14 cellular contexts compared by ENCODE assay signal in genomic region chr13:111280226-111280625, GRCh38. TPM values are rescaled to one million over a fixed set of nuclear protein-coding genes. Genes with fewer than 3 reads are reported as not detected.
"Had no signal": no experiment of that assay in that cellular context is flagged by ENCODE, and none has a peak within 500 bp of the region (broad histone marks: within the 10 kb centered on the region; RNA-seq: fewer than 3 reads in every experiment).

No MANE protein-coding gene starts in this region.

- H3K27me3 ChIP-seq: ovary had no signal

- ATAC-seq: activated T-cell treated with anti-CD3 and anti-CD28 coated beads, Interleukin-2, amount 50 U/mL, for 4 hours; stimulated activated naive B cell treated with anti-CD40 and anti-IgM and Interleukin-4, amounts not matched to agents 10 μg/mL and 1 μg/mL and 100 μg/mL, for 72 hours had no signal

- H3K9me3 ChIP-seq: ovary had no signal

- DNase-seq: activated CD4-positive, alpha-beta T cell treated with anti-CD3 and anti-CD28 coated beads, Interleukin-2, amount 50 U/mL, for 4 hours; activated CD4-positive, CD25-positive, alpha-beta regulatory T cell treated with anti-CD3 and anti-CD28 coated beads, Interleukin-2, amount 50 U/mL, for 72 hours; activated gamma-delta T cell treated with Interleukin-2 at 50 U/mL for 16 hours; activated naive CD8-positive, alpha-beta T cell treated with anti-CD3 and anti-CD28 coated beads for 36 hours; activated T-cell treated with anti-CD3 and anti-CD28 coated beads, Interleukin-2, amount 50 U/mL, for 4 hours; aorta; ovary; stimulated activated CD4-positive, alpha-beta T cell treated with anti-CD3 and anti-CD28 coated beads, Interleukin-2, amount 100 ng/mL, for 24 hours; stimulated activated naive B cell treated with anti-CD40 and anti-IgM and Interleukin-4, amounts not matched to agents 10 μg/mL and 1 μg/mL and 100 μg/mL, for 72 hours; SW 1271 had no signal

- H3K4me3 ChIP-seq: ovary had no signal

- H3K36me3 ChIP-seq: ovary had no signal

RNA-seq across cellular contexts. Expression of gene TEX29, which starts 40.2 kb away (rescaled TPM):
- total RNA-seq: fibroblast of villous mesenchyme, ureter had no signal
- polyA plus RNA-seq: liver, neural cell had no signal
